Comparison of ENCODE assay signal across 20 cellular contexts in the genomic region with DNA sequence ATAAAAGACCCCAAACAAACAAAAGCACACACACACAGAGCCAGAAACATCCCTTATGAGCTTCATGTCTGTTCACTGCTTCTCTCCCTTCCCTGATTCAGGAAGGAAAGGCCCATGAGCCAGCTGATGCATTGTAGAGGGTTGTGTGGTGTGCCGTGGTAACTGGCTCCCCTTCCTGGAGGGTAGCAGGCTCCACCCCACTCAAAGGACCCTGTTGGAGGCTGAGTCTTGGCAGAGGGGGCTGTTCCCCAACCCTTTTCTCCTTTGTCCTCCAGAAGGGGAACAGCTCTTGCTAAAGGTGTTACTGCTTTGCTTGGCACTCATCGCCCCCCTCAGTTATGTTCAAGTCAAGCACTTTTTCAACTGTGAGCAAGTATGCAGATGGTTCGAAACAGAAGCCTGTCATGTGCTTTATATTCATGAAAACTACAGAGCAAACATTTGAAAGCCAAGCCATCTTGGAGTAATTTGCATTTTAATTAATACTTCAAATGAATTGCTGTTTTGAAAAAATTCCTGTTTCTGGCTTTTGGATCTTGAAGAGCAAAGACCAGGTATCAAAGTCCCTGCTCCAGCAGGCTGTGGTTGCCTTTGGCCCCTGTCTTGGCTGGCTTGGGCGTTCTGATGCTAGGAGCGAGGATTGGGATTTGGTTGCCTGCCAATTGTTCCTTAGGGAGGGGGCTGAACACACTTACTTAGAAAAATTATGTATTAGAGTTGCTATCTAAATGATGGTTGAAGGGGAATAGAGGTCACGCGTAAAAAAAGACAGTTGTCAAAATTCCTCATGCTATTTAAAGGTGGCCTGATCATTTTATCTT.
"Had no signal": no experiment of that assay in that cellular context is flagged by ENCODE, and none has a peak within 500 bp of the region (broad histone marks: within the 10 kb centered on the region; RNA-seq: fewer than 3 reads in every experiment).

No MANE protein-coding gene starts in this region.

- H3K4me3 ChIP-seq: coronary artery, esophagus squamous epithelium, prostate gland, right lobe of liver, smooth muscle cell, transverse colon had no signal

- H3K27ac ChIP-seq: brain microvascular endothelial cell, coronary artery, esophagus squamous epithelium, prostate gland, right lobe of liver, transverse colon had no signal

- H3K4me1 ChIP-seq: esophagus squamous epithelium, prostate gland, right lobe of liver had no signal

- DNase-seq: activated CD4-positive, alpha-beta T cell treated with anti-CD3 and anti-CD28 coated beads, Interleukin-2, amount 10 ng/mL, durations not matched to agents 7 days and 5 days; activated CD8-positive, alpha-beta memory T cell treated with anti-CD3 and anti-CD28 coated beads for 24 hours; activated naive CD4-positive, alpha-beta T cell; anterior cingulate cortex; brain microvascular endothelial cell; esophagus squamous epithelium; foreskin fibroblast; glutamatergic neuron; hypothalamus; kidney glomerular epithelial cell; nephron progenitor cell; right lobe of liver; stimulated activated CD4-positive, alpha-beta T cell treated with anti-CD3 and anti-CD28 coated beads, Interleukin-4, amount 100 ng/mL, for 4 hours; stimulated activated CD8-positive, alpha-beta memory T cell treated with anti-CD3 and anti-CD28 coated beads, Interleukin-4, amount 100 ng/mL, for 48 hours; stimulated activated naive CD4-positive, alpha-beta T cell treated with Interleukin-2 at 50 U/mL for 16 hours; substantia nigra; transverse colon had no signal

- H3K9me3 ChIP-seq: esophagus squamous epithelium, prostate gland, right lobe of liver, transverse colon had no signal

- H3K36me3 ChIP-seq: brain microvascular endothelial cell, esophagus squamous epithelium, prostate gland, right lobe of liver, transverse colon had no signal

- H3K27me3 ChIP-seq: brain microvascular endothelial cell, right lobe of liver, transverse colon had no signal

- ATAC-seq: right lobe of liver had no signal

- H3K4me2 ChIP-seq: smooth muscle cell had no signal
